In genomic region chr14:55297611-55298323, GRCh38 we compare ENCODE assay signal across 9 cellular contexts. TPM values are rescaled to one million over a fixed set of nuclear protein-coding genes. Genes with fewer than 3 reads are reported as not detected.
DNase-seq lines count a peak whose midpoint lies in the region; ATAC-seq and TF ChIP-seq lines count a peak whose summit lies in the region.
"Had no signal": no experiment of that assay in that cellular context is flagged by ENCODE, and none has a peak within 500 bp of the region (broad histone marks: within the 10 kb centered on the region; RNA-seq: fewer than 3 reads in every experiment).

No MANE protein-coding gene starts in this region.

- H3K9me3 ChIP-seq in neural progenitor cell (ENCODE audit: low read depth) (no peaks in the 10 kb centered on the region), HAP-1 (no peaks in the 10 kb centered on the region)
- H3K9me3 ChIP-seq: Peyer's patch had no signal

- ATAC-seq in HG02885 (IDR thresholded peaks at IDR 0.05; ENCODE audit: poor library complexity, unreplicated experiment) = peak; percentile 68
- peak; percentile 75 for ATAC-seq in activated T-helper 17 cell treated with anti-CD3 and anti-CD28 coated beads, Interleukin-2, amount 50 U/mL, for 72 hours (replicated peaks)

- H3K36me3 Mint-ChIP-seq in activated T-helper 17 cell treated with anti-CD3 and anti-CD28 coated beads, Interleukin-2, amount 50 U/mL, for 72 hours (ENCODE audit: low read depth) = peaks cover 25% of the 10 kb centered on the region
- H3K36me3 Mint-ChIP-seq in neural progenitor cell = peaks cover 22% of the 10 kb centered on the region

- H3K27me3 ChIP-seq in neural progenitor cell = no peaks in the 10 kb centered on the region
- no peaks in the 10 kb centered on the region for H3K27me3 ChIP-seq in HAP-1 (ENCODE audit: low read depth)
- H3K27me3 ChIP-seq: Peyer's patch had no signal

- DNase-seq in mucosa of gallbladder (ENCODE audit: low spot score) (peak; percentile 49), neural progenitor cell (ENCODE audit: low spot score) (no peak), HAP-1 (ENCODE audit: low spot score in 2 of 2) (no peak), NCI-H187 (lab: John Stamatoyannopoulos, UW) (no peak), NCI-H524 (lab: John Stamatoyannopoulos, UW) (no peak)

- in situ Hi-C loops in HAP-1 (cut with MboI; ENCODE audit: low sequenced_read_pairs) = no loop called here

- H3K27ac ChIP-seq in neural progenitor cell = no peak overlapping the region
- H3K27ac ChIP-seq: Peyer's patch had no signal

- H3K27ac Mint-ChIP-seq in activated T-helper 17 cell treated with anti-CD3 and anti-CD28 coated beads, Interleukin-2, amount 50 U/mL, for 72 hours = peak overlapping the region; percentile 28
- H3K27ac Mint-ChIP-seq in neural progenitor cell = no peak overlapping the region

- H3K36me3 ChIP-seq in neural progenitor cell = no peaks in the 10 kb centered on the region
- no peaks in the 10 kb centered on the region for H3K36me3 ChIP-seq in HAP-1 (replicated peaks)

- H3F3A ChIP-seq in neural progenitor cell (ENCODE audit: low read depth) = peaks cover 2% of the 10 kb centered on the region

- H3K4me1 Mint-ChIP-seq in activated T-helper 17 cell treated with anti-CD3 and anti-CD28 coated beads, Interleukin-2, amount 50 U/mL, for 72 hours = peaks cover 24% of the 10 kb centered on the region
- H3K4me1 Mint-ChIP-seq in neural progenitor cell = peaks cover 12% of the 10 kb centered on the region

- no peaks in the 10 kb centered on the region for H3K27me3 Mint-ChIP-seq in activated T-helper 17 cell treated with anti-CD3 and anti-CD28 coated beads, Interleukin-2, amount 50 U/mL, for 72 hours
- H3K27me3 Mint-ChIP-seq in neural progenitor cell (ENCODE audit: insufficient read depth, low read depth) = no peaks in the 10 kb centered on the region

- H2AFZ ChIP-seq in neural progenitor cell (replicated peaks) = no peak overlapping the region

- H3K4me3 Mint-ChIP-seq in activated T-helper 17 cell treated with anti-CD3 and anti-CD28 coated beads, Interleukin-2, amount 50 U/mL, for 72 hours = peak overlapping the region; percentile 58
- no peak overlapping the region for H3K4me3 Mint-ChIP-seq in neural progenitor cell

- H4K20me1 ChIP-seq in neural progenitor cell (ENCODE audit: low read depth) = peaks cover 38% of the 10 kb centered on the region

- H3K4me1 ChIP-seq in neural progenitor cell = peaks cover 4% of the 10 kb centered on the region
- peaks cover 7% of the 10 kb centered on the region; the same call in 1 of the 2 replicates for H3K4me1 ChIP-seq in HAP-1

- no peak overlapping the region for H3K4me3 ChIP-seq in neural progenitor cell
- no peak overlapping the region for H3K4me3 ChIP-seq in HAP-1
- H3K4me3 ChIP-seq: Peyer's patch had no signal

- no peak overlapping the region for H3K9ac ChIP-seq in neural progenitor cell

- peaks cover 47% of the 10 kb centered on the region for H3K79me2 ChIP-seq in neural progenitor cell (ENCODE audit: low read depth)

- no peaks in the 10 kb centered on the region for H3K9me3 Mint-ChIP-seq in activated T-helper 17 cell treated with anti-CD3 and anti-CD28 coated beads, Interleukin-2, amount 50 U/mL, for 72 hours
- H3K9me3 Mint-ChIP-seq in neural progenitor cell = no peaks in the 10 kb centered on the region

- TF ChIP-seq CTCF in GM12874 (IDR thresholded peaks at IDR 0.05; ENCODE audit: insufficient read depth, low read depth, low read length) (0 out of 2 replicates have a peak, but pooled peaks have one; percentile 15), neural progenitor cell (IDR thresholded peaks at IDR 0.05) (no peak)

- H3K4me2 ChIP-seq in neural progenitor cell = no peak overlapping the region

RNA-seq across cellular contexts. Expression of gene FBXO34, which starts 26.5 kb away (rescaled TPM):
- 10 to 100 TPM; 16.3 to 30.1 TPM for total RNA-seq in activated T-helper 17 cell treated with anti-CD3 and anti-CD28 coated beads, Interleukin-2, amount 50 U/mL, for 72 hours
- total RNA-seq in mucosa of gallbladder (27.0 TPM), neural progenitor cell (ENCODE audit: low replicate concordance) (23.2 and 23.7 TPM in 2 replicates)
